15 cellular contexts compared by ENCODE assay signal in the genomic region with DNA sequence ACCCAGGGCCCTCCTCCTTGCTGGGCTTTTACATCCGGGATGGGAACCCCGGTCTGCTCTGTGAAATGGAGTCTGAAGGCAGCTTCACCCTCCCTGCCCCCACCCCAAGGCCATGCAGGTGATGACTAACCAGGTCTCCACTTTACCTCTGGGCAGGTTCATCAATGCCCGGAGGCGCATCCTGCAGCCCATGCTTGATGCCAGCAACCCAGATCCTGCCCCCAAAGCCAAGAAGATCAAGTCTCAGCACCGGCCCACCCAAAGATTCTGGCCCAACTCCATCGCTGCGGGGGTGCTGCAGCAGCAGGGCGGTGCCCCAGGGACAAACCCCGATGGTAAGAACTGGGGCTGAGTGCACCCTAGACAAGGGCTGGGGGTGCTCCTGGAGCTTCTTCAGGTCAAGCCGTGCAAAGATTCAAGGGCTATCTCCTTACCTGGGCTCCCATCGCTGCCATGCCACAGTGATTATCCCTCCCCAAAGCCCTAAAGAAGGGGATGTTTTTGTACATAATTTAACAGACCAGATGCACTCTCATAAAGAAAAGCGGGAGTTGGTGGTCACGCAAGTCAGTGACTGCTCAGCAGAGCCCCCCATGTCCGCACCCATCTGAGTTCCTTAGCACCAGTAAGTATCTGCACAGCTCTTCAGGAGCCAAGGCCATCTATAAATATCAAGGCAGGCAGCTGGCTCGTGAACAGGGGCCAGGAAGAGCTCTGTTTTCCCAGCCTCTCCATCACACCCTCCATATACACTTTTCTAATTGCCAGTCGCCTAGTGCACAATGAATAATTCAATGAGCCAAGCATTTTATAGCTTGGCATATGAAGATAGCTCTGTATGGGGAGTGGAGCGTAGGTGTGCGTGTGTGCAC.
DNase-seq lines count a peak whose midpoint lies in the region; ATAC-seq and TF ChIP-seq lines count a peak whose summit lies in the region.
"Had no signal": no experiment of that assay in that cellular context is flagged by ENCODE, and none has a peak within 500 bp of the region (broad histone marks: within the 10 kb centered on the region; RNA-seq: fewer than 3 reads in every experiment).

No MANE protein-coding gene starts in this region.

- H3K9ac ChIP-seq in neural cell (ENCODE audit: low read length): no peak overlapping the region
- H3K9ac ChIP-seq: BLaER1, SK-N-SH had no signal

- H3K9me3 ChIP-seq in right cardiac atrium (ENCODE audit: control insufficient read depth, low read length) (no peaks in the 10 kb centered on the region), neural cell (ENCODE audit: low read length) (no peaks in the 10 kb centered on the region)
- H3K9me3 ChIP-seq: BLaER1, SK-N-SH had no signal

- TF ChIP-seq CTCF in foreskin keratinocyte (conservative IDR thresholded peaks at IDR 0.05) (no peak), neural cell (IDR thresholded peaks at IDR 0.05; ENCODE audit: poor library complexity, severe bottlenecking) (no peak)

- ATAC-seq in Right ventricle myocardium inferior: peak; percentile 33
- no peak for ATAC-seq in right cardiac atrium
- peak; percentile 16 for ATAC-seq in foreskin keratinocyte
- ATAC-seq in HG03196 (IDR thresholded peaks at IDR 0.05; ENCODE audit: unreplicated experiment): no peak
- no peak for ATAC-seq in HG03442 (IDR thresholded peaks at IDR 0.05; ENCODE audit: unreplicated experiment)
- no peak for ATAC-seq in GM19395 (IDR thresholded peaks at IDR 0.05; ENCODE audit: unreplicated experiment)

- no peak overlapping the region for H2AFZ ChIP-seq in neural cell (ENCODE audit: low read depth, low read length)

- no peaks in the 10 kb centered on the region for H3K79me2 ChIP-seq in neural cell (replicated peaks; ENCODE audit: insufficient read depth, low read length)

- no peaks in the 10 kb centered on the region for H3K36me3 ChIP-seq in neural cell (ENCODE audit: insufficient read depth, low read length)
- H3K36me3 ChIP-seq: BLaER1 had no signal

- no peak overlapping the region for H3K27ac ChIP-seq in right cardiac atrium (ENCODE audit: low read length)
- no peak overlapping the region for H3K27ac ChIP-seq in foreskin keratinocyte
- H3K27ac ChIP-seq in neural cell (ENCODE audit: low read length): peak overlapping the region; percentile 53
- peak overlapping the region; percentile 38 for H3K27ac ChIP-seq in temporal lobe (ENCODE audit: low read depth, low read length)
- H3K27ac ChIP-seq: BLaER1, RWPE1 had no signal

- H3K27me3 ChIP-seq in right cardiac atrium (ENCODE audit: control insufficient read depth, insufficient read depth) (no peaks in the 10 kb centered on the region), foreskin keratinocyte (no peaks in the 10 kb centered on the region), neural cell (ENCODE audit: insufficient read depth, low read depth, low read length) (no peaks in the 10 kb centered on the region)
- H3K27me3 ChIP-seq: BLaER1 had no signal

- DNase-seq in Right ventricle myocardium inferior (ENCODE audit: missing footprints) (no peak), right cardiac atrium (no peak), foreskin keratinocyte (no peak)
- DNase-seq: NCI-H1694, NCI-H2029 treated with DMSO at 0.1 percent for 48 hours, NCI-H446 treated with DMSO at 0.1 percent for 48 hours, SIG-M5 had no signal

- H3K4me1 ChIP-seq in right cardiac atrium (ENCODE audit: control insufficient read depth, insufficient read depth, low read length) (peaks cover 3% of the 10 kb centered on the region), foreskin keratinocyte (peaks cover 10% of the 10 kb centered on the region)

- intact Hi-C loops in Right ventricle myocardium inferior (cut with DNase I): loop anchor here (2.0 to 10.0 kb wide), 3 partner anchors 265 to 335 kb away; a partner anchor contains a TSS
- intact Hi-C loops in right cardiac atrium (cut with DNase I): loop anchor here in 2 of 4 donors (10.0 kb wide), 1 partner anchor 335 kb away; no protein-coding TSS in a partner anchor

- H3K4me3 ChIP-seq in right cardiac atrium (ENCODE audit: low read length) (no peak overlapping the region), neural cell (ENCODE audit: low read length) (peak overlapping the region; percentile 34)
- H3K4me3 ChIP-seq: BLaER1 had no signal

- 85% methylated on average over 18 of the region's 18 CpGs for WGBS in right cardiac atrium

- H3K4me2 ChIP-seq in neural cell (ENCODE audit: low read length): no peak overlapping the region
- H3K4me2 ChIP-seq: BLaER1, SK-N-SH had no signal

- H3F3A ChIP-seq in neural cell (ENCODE audit: insufficient read depth, low read length, poor library complexity, severe bottlenecking): no peaks in the 10 kb centered on the region

- TF ChIP-seq RAD21 in neural cell (conservative IDR thresholded peaks at IDR 0.05): no peak

- no peaks in the 10 kb centered on the region for H3K9me2 ChIP-seq in neural cell (ENCODE audit: insufficient read depth, low read length)
- H3K9me2 ChIP-seq: SK-N-SH had no signal

- no peak for TF ChIP-seq EP300 in neural cell (conservative IDR thresholded peaks at IDR 0.05; ENCODE audit: poor library complexity, severe bottlenecking)

- no peaks in the 10 kb centered on the region for H4K20me1 ChIP-seq in neural cell (ENCODE audit: insufficient read depth)
- H4K20me1 ChIP-seq: BLaER1 had no signal

TF ChIP-seq in neural cell, 6 proteins besides CTCF, POLR2A, EP300 and RAD21:
- TF ChIP-seq POLR2AphosphoS5 (IDR thresholded peaks at IDR 0.05) (no peak), SMC3 (conservative IDR thresholded peaks at IDR 0.05; ENCODE audit: poor library complexity) (no peak), EZH2 (IDR thresholded peaks at IDR 0.05; ENCODE audit: borderline replicate concordance, insufficient read depth, low read length, poor library complexity, severe bottlenecking) (no peak), MXI1 (conservative IDR thresholded peaks at IDR 0.05; ENCODE audit: poor library complexity, severe bottlenecking) (no peak), TAF1 (IDR thresholded peaks at IDR 0.05; ENCODE audit: low read depth) (no peak)
- TF ChIP-seq, protein P1, sequence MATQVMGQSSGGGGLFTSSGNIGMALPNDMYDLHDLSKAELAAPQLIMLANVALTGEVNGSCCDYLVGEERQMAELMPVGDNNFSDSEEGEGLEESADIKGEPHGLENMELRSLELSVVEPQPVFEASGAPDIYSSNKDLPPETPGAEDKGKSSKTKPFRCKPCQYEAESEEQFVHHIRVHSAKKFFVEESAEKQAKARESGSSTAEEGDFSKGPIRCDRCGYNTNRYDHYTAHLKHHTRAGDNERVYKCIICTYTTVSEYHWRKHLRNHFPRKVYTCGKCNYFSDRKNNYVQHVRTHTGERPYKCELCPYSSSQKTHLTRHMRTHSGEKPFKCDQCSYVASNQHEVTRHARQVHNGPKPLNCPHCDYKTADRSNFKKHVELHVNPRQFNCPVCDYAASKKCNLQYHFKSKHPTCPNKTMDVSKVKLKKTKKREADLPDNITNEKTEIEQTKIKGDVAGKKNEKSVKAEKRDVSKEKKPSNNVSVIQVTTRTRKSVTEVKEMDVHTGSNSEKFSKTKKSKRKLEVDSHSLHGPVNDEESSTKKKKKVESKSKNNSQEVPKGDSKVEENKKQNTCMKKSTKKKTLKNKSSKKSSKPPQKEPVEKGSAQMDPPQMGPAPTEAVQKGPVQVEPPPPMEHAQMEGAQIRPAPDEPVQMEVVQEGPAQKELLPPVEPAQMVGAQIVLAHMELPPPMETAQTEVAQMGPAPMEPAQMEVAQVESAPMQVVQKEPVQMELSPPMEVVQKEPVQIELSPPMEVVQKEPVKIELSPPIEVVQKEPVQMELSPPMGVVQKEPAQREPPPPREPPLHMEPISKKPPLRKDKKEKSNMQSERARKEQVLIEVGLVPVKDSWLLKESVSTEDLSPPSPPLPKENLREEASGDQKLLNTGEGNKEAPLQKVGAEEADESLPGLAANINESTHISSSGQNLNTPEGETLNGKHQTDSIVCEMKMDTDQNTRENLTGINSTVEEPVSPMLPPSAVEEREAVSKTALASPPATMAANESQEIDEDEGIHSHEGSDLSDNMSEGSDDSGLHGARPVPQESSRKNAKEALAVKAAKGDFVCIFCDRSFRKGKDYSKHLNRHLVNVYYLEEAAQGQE (IDR thresholded peaks at IDR 0.05; ENCODE audit: borderline replicate concordance): no peak

Comparison
In these comparisons a context has a peak if more than half of its experiments do, and no peak if none do; other contexts are left out.
1. ATAC-seq: peak in Right ventricle myocardium inferior (single experiment) and foreskin keratinocyte (single experiment); none in right cardiac atrium (0 of 2), HG03196 (single experiment), HG03442 (single experiment) and GM19395 (single experiment).
2. H3K27ac ChIP-seq: peak in neural cell (single experiment) and temporal lobe (single experiment); none in right cardiac atrium (single experiment) and foreskin keratinocyte (single experiment).